ENCODE assay signal across 14 cellular contexts in the genomic region with DNA sequence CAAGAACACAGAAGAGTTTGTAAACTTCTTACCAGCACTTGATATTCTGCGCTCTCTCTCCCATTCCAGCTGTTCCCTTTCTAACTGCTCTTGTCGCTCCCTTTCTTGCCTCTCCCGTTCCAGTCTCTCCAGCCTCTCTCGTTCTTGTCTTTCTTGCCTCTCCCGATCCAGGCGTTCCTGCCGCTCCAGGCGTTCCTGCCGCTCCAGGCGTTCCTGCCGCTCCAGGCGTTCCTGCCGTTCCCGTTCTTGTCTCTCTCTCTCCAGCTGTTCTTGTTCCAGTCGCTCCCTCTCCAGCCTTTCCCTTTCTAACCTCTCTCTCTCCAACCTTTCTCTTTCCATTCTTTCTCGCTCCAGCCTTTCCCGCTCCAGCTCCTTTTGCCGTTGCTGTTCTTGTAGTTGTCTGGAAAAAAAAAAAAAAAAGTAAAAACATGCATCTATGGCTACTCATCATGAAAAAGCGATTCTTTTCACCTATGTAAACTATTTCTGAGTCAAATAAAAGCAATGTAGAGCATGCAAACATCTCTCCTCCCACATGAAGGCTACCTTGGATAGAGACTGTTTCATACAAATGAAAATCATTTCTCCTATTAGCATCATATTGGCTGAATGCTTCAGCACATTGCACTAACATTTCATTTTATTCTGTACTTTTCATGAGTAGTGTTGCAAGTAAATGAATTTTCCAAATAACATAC.
DNase-seq lines count a peak whose midpoint lies in the region; ATAC-seq, FAIRE-seq and TF ChIP-seq lines count a peak whose summit lies in the region.
"Had no signal": no experiment of that assay in that cellular context is flagged by ENCODE, and none has a peak within 500 bp of the region (broad histone marks: within the 10 kb centered on the region; RNA-seq: fewer than 3 reads in every experiment).

No MANE protein-coding gene starts in this region.

- TF ChIP-seq EP300 in A549 (IDR thresholded peaks at IDR 0.05) = no peak

- TF ChIP-seq CTCF in A549 (IDR thresholded peaks at IDR 0.05) = no peak
- TF ChIP-seq CTCF in foreskin fibroblast (IDR thresholded peaks at IDR 0.05; ENCODE audit: low read depth, low read length) = no peak
- no peak for TF ChIP-seq CTCF in activated CD8-positive, alpha-beta T cell treated with anti-CD3 and anti-CD28 coated beads for 36 hours (IDR thresholded peaks at IDR 0.05)

- H3K9ac ChIP-seq in HUES48 (ENCODE audit: low read depth, low read length) = no peak overlapping the region

- peaks cover 31% of the 10 kb centered on the region for H3K36me3 ChIP-seq in HUES48 (ENCODE audit: control insufficient read depth, insufficient read depth, low read length)

- CTCF ChIA-PET in A549 (lab: Yijun Ruan, JAX) = interaction anchor here (1.4 to 1.7 kb wide), 2 partner anchors 10 to 253 kb away, joined by 4 to 6 read pairs; no protein-coding TSS in a partner anchor
- CTCF ChIA-PET in activated CD8-positive, alpha-beta T cell treated with anti-CD3 and anti-CD28 coated beads for 36 hours (lab: Charles Lee) = interaction anchor here (1.4 to 1.6 kb wide), 2 partner anchors 38 to 45 kb away, joined by 4 to 5 read pairs; no protein-coding TSS in a partner anchor

- H3K4me2 ChIP-seq in A549 = peak overlapping the region; percentile 64

- no peak overlapping the region for H3K4me3 Mint-ChIP-seq in activated CD8-positive, alpha-beta T cell treated with anti-CD3 and anti-CD28 coated beads for 36 hours

- no peaks in the 10 kb centered on the region for H3K4me1 Mint-ChIP-seq in activated CD8-positive, alpha-beta T cell treated with anti-CD3 and anti-CD28 coated beads for 36 hours (ENCODE audit: low read depth)

- no peaks in the 10 kb centered on the region for H3K27me3 Mint-ChIP-seq in activated CD8-positive, alpha-beta T cell treated with anti-CD3 and anti-CD28 coated beads for 36 hours

- no peak for TF ChIP-seq POLR2A in A549 (IDR thresholded peaks at IDR 0.05; ENCODE audit: low read length)

- intact Hi-C loops in activated CD8-positive, alpha-beta T cell treated with anti-CD3 and anti-CD28 coated beads for 36 hours (cut with micrococcal nuclease) = no loop called here

- FAIRE-seq in A549 (lab: Jason Lieb, UNC) = peak; percentile 65
- FAIRE-seq: GM18507 had no signal

- H3K27ac ChIP-seq in A549 (peak overlapping the region; percentile 37 to 56; a peak in 5 of 6 replicates), HUES48 (ENCODE audit: low read depth, low read length) (peak overlapping the region; percentile 0)
- H3K27ac ChIP-seq: SJSA1 had no signal

- POLR2A ChIA-PET in A549 (lab: Yijun Ruan, JAX) = interaction anchor here (0.6 to 1.4 kb wide), 3 partner anchors 11 to 301 kb away, joined by 3 to 4 read pairs (median 3); no protein-coding TSS in a partner anchor
- POLR2A ChIA-PET in activated CD8-positive, alpha-beta T cell treated with anti-CD3 and anti-CD28 coated beads for 36 hours (lab: Charles Lee) = interaction anchor here (0.5 kb wide), 1 partner anchor 299 kb away, joined by 3 read pairs; no protein-coding TSS in a partner anchor

- ATAC-seq in A549 (peak; percentile 58 to 61; a peak in 4 of 6 replicates), GM19351 (IDR thresholded peaks at IDR 0.05; ENCODE audit: unreplicated experiment) (no peak)
- no peak for ATAC-seq in activated CD8-positive, alpha-beta T cell treated with anti-CD3 and anti-CD28 coated beads for 36 hours

- H3K4me3 ChIP-seq in A549 (peak overlapping the region; percentile 21), HUES48 (ENCODE audit: low read depth, low read length) (peak overlapping the region; percentile 44; the same call in 1 of the 2 replicates), foreskin fibroblast (ENCODE audit: low read depth in 1 of 2, low read length in 2 of 2) (peak overlapping the region; percentile 18 to 28)
- H3K4me3 ChIP-seq: SJSA1 had no signal

- H3K9me3 ChIP-seq in A549 (no peaks in the 10 kb centered on the region), HUES48 (ENCODE audit: control insufficient read depth, insufficient read depth, low read length) (no peaks in the 10 kb centered on the region)
- H3K9me3 ChIP-seq: SJSA1 had no signal

- DNase-seq in A549 (ENCODE audit: low read depth in 1 of 2, low spot score in 1 of 2) (no peak), foreskin fibroblast (peak in 1 of 2 donors; percentile 48), mucosa of gallbladder (ENCODE audit: low spot score) (peak; percentile 36), occipital lobe (lab: John Stamatoyannopoulos, UW) (no peak)
- no peak for DNase-seq in effector CD8-positive, alpha-beta T cell (lab: John Stamatoyannopoulos, UW)
- DNase-seq in activated CD8-positive, alpha-beta T cell treated with anti-CD3 and anti-CD28 coated beads for 36 hours = no peak
- DNase-seq: aorta; NCI-H1105; NCI-H345; stimulated activated CD4-positive, alpha-beta T cell treated with anti-CD3 and anti-CD28 coated beads, Interleukin-4, amount 100 ng/mL, for 24 hours had no signal

- no peaks in the 10 kb centered on the region for H3K9me3 Mint-ChIP-seq in activated CD8-positive, alpha-beta T cell treated with anti-CD3 and anti-CD28 coated beads for 36 hours

- H3K27me3 ChIP-seq in HUES48 (ENCODE audit: control insufficient read depth, insufficient read depth, low read length) = no peaks in the 10 kb centered on the region
- H3K27me3 ChIP-seq: SJSA1 had no signal

- H3K4me1 ChIP-seq in A549 (peaks cover 66% of the 10 kb centered on the region), HUES48 (ENCODE audit: control insufficient read depth, insufficient read depth, low read length) (peaks cover 41% of the 10 kb centered on the region)
- H3K4me1 ChIP-seq: SJSA1 had no signal

- no peak for TF ChIP-seq RAD21 in A549 (conservative IDR thresholded peaks at IDR 0.05 in 1 of 2, IDR thresholded peaks at IDR 0.05 in 1 of 2)

- no peaks in the 10 kb centered on the region for H3K36me3 Mint-ChIP-seq in activated CD8-positive, alpha-beta T cell treated with anti-CD3 and anti-CD28 coated beads for 36 hours (ENCODE audit: low read depth)

- no peak overlapping the region for H3K27ac Mint-ChIP-seq in activated CD8-positive, alpha-beta T cell treated with anti-CD3 and anti-CD28 coated beads for 36 hours

- WGBS in A549 (ENCODE audit: missing lambda C conversion rate) = 38% methylated on average over 19 of the region's 19 CpGs

TF ChIP-seq in A549, 52 proteins besides CTCF, POLR2A, EP300 and RAD21:
- TF ChIP-seq, protein P1, sequence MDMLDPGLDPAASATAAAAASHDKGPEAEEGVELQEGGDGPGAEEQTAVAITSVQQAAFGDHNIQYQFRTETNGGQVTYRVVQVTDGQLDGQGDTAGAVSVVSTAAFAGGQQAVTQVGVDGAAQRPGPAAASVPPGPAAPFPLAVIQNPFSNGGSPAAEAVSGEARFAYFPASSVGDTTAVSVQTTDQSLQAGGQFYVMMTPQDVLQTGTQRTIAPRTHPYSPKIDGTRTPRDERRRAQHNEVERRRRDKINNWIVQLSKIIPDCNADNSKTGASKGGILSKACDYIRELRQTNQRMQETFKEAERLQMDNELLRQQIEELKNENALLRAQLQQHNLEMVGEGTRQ (IDR thresholded peaks at IDR 0.05) = no peak
- no peak for TF ChIP-seq CBX8 (IDR thresholded peaks at IDR 0.05)
- no peak for TF ChIP-seq HOXB13 (CRISPR knock-in tag; IDR thresholded peaks at IDR 0.05; ENCODE audit: low read depth)
- TF ChIP-seq RCOR1 (IDR thresholded peaks at IDR 0.05; ENCODE audit: low read depth, low read length) = no peak
- no peak for TF ChIP-seq ZNF302 (CRISPR knock-in tag; IDR thresholded peaks at IDR 0.05)
- no peak for TF ChIP-seq HOXB5 (CRISPR knock-in tag; IDR thresholded peaks at IDR 0.05)
- TF ChIP-seq MAZ (IDR thresholded peaks at IDR 0.05; ENCODE audit: borderline replicate concordance, low read depth, low read length) = no peak
- TF ChIP-seq, protein P2, sequence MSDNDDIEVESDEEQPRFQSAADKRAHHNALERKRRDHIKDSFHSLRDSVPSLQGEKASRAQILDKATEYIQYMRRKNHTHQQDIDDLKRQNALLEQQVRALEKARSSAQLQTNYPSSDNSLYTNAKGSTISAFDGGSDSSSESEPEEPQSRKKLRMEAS (IDR thresholded peaks at IDR 0.05) = no peak
- no peak for TF ChIP-seq HOXA7 (CRISPR knock-in tag; IDR thresholded peaks at IDR 0.05)
- no peak for TF ChIP-seq HDAC2 (IDR thresholded peaks at IDR 0.05)
- TF ChIP-seq, protein P3, sequence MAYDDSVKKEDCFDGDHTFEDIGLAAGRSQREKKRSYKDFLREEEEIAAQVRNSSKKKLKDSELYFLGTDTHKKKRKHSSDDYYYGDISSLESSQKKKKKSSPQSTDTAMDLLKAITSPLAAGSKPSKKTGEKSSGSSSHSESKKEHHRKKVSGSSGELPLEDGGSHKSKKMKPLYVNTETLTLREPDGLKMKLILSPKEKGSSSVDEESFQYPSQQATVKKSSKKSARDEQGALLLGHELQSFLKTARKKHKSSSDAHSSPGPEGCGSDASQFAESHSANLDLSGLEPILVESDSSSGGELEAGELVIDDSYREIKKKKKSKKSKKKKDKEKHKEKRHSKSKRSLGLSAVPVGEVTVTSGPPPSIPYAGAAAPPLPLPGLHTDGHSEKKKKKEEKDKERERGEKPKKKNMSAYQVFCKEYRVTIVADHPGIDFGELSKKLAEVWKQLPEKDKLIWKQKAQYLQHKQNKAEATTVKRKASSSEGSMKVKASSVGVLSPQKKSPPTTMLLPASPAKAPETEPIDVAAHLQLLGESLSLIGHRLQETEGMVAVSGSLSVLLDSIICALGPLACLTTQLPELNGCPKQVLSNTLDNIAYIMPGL (CRISPR knock-in tag; IDR thresholded peaks at IDR 0.05; ENCODE audit: borderline replicate concordance) = no peak
- no peak for TF ChIP-seq NPAS2 (CRISPR knock-in tag; IDR thresholded peaks at IDR 0.05; ENCODE audit: borderline replicate concordance)
- TF ChIP-seq CBX2 (IDR thresholded peaks at IDR 0.05; ENCODE audit: borderline replicate concordance, low read depth) = no peak
- no peak for TF ChIP-seq KDM5A (IDR thresholded peaks at IDR 0.05)
- no peak for TF ChIP-seq CHD2 (IDR thresholded peaks at IDR 0.05; ENCODE audit: low read length, partially characterized antibody)
- no peak for TF ChIP-seq TP53 (CRISPR knock-in tag; IDR thresholded peaks at IDR 0.05)
- TF ChIP-seq SMC3 (IDR thresholded peaks at IDR 0.05) = no peak

Comparison
In these comparisons a context has a peak if more than half of its experiments do, and no peak if none do; other contexts are left out.
1. ATAC-seq: peak in A549 (2 of 2); none in GM19351 (single experiment) and activated CD8-positive, alpha-beta T cell treated with anti-CD3 and anti-CD28 coated beads for 36 hours (single experiment).
2. Peak in every context shown above with its lines, with median percentiles within 50 percentile points of each other: H3K4me3 ChIP-seq.